In genomic region chr5:16618138-16618897, GRCh38 we compare ENCODE assay signal across 1 cellular context.
TF ChIP-seq lines count a peak whose summit lies in the region.

No MANE protein-coding gene starts in this region.

TF ChIP-seq in HEK293, 187 proteins besides CTCF, POLR2A, EP300 and RAD21 (continued from another document and continues in another):
- TF ChIP-seq ZIC2 (tag by site-specific recombination; IDR thresholded peaks at IDR 0.05) (peak; percentile 91), ZNF549 (tag by site-specific recombination; IDR thresholded peaks at IDR 0.05) (no peak), AEBP2 (tag by site-specific recombination; IDR thresholded peaks at IDR 0.05; ENCODE audit: borderline replicate concordance) (no peak), ZNF354C (tag by site-specific recombination; IDR thresholded peaks at IDR 0.05; ENCODE audit: borderline replicate concordance, low read depth) (no peak), ZNF324 (tag by site-specific recombination; IDR thresholded peaks at IDR 0.05) (no peak), MZF1 (tag by site-specific recombination; IDR thresholded peaks at IDR 0.05; ENCODE audit: borderline replicate concordance) (peak; percentile 99; the same call in 1 of the 2 replicates), MEIS1 (CRISPR knock-in tag; IDR thresholded peaks at IDR 0.05; ENCODE audit: borderline replicate concordance) (no peak), ZNF843 (tag by site-specific recombination; IDR thresholded peaks at IDR 0.05) (no peak), ZNF623 (tag by site-specific recombination; IDR thresholded peaks at IDR 0.05) (no peak), ZNF660 (tag by site-specific recombination; IDR thresholded peaks at IDR 0.05) (no peak), ZNF529 (tag by site-specific recombination; IDR thresholded peaks at IDR 0.05; ENCODE audit: insufficient replicate concordance) (no peak), PRDM6 (tag by site-specific recombination; IDR thresholded peaks at IDR 0.05) (no peak), ZNF626 (tag by site-specific recombination; IDR thresholded peaks at IDR 0.05) (no peak), ZNF423 (tag by site-specific recombination; IDR thresholded peaks at IDR 0.05) (peak; percentile 88), ZNF610 (tag by site-specific recombination; IDR thresholded peaks at IDR 0.05; ENCODE audit: borderline replicate concordance) (0 out of 2 replicates have a peak, but pooled peaks have one; percentile 49), ZNF391 (tag by site-specific recombination; IDR thresholded peaks at IDR 0.05; ENCODE audit: borderline replicate concordance, low read depth) (no peak), ZNF704 (tag by site-specific recombination; IDR thresholded peaks at IDR 0.05) (no peak), ZNF148 (tag by site-specific recombination; IDR thresholded peaks at IDR 0.05; ENCODE audit: borderline replicate concordance) (no peak), ZNF510 (tag by site-specific recombination; IDR thresholded peaks at IDR 0.05; ENCODE audit: insufficient replicate concordance) (no peak), ZNF571 (tag by site-specific recombination; IDR thresholded peaks at IDR 0.05) (no peak), ZEB2 (tag by site-specific recombination; IDR thresholded peaks at IDR 0.05) (0 out of 2 replicates have a peak, but pooled peaks have one; percentile 24), ZNF184 (tag by site-specific recombination; IDR thresholded peaks at IDR 0.05) (no peak), TRIM28 (IDR thresholded peaks at IDR 0.05; ENCODE audit: borderline replicate concordance, low read length) (no peak), ZNF18 (tag by site-specific recombination; IDR thresholded peaks at IDR 0.05) (no peak), ZNF266 (tag by site-specific recombination; IDR thresholded peaks at IDR 0.05; ENCODE audit: low read depth) (no peak), OSR2 (tag by site-specific recombination; IDR thresholded peaks at IDR 0.05) (peak; percentile 35; the same call in 1 of the 2 replicates), ZNF114 (tag by site-specific recombination; IDR thresholded peaks at IDR 0.05) (no peak), REPIN1 (tag by site-specific recombination; IDR thresholded peaks at IDR 0.05; ENCODE audit: low read depth) (no peak), IKZF3 (tag by site-specific recombination; IDR thresholded peaks at IDR 0.05) (0 out of 2 replicates have a peak, but pooled peaks have one; percentile 15), KLF1 (tag by site-specific recombination; IDR thresholded peaks at IDR 0.05) (no peak), ZFP3 (tag by site-specific recombination; IDR thresholded peaks at IDR 0.05; ENCODE audit: low read depth) (no peak), ZNF555 (tag by site-specific recombination; conservative IDR thresholded peaks at IDR 0.05) (no peak), ZNF155 (tag by site-specific recombination; IDR thresholded peaks at IDR 0.05) (no peak), ZNF521 (tag by site-specific recombination; IDR thresholded peaks at IDR 0.05) (no peak), HIC1 (tag by site-specific recombination; IDR thresholded peaks at IDR 0.05) (no peak), ZNF366 (tag by site-specific recombination; conservative IDR thresholded peaks at IDR 0.05) (no peak), ZNF404 (tag by site-specific recombination; IDR thresholded peaks at IDR 0.05) (no peak), ZNF561 (tag by site-specific recombination; IDR thresholded peaks at IDR 0.05; ENCODE audit: borderline replicate concordance) (no peak), ZBTB48 (tag by site-specific recombination; IDR thresholded peaks at IDR 0.05) (peak; percentile 34; the same call in 1 of the 2 replicates), ZNF664 (tag by site-specific recombination; IDR thresholded peaks at IDR 0.05) (no peak), ZNF580 (tag by site-specific recombination; IDR thresholded peaks at IDR 0.05) (no peak), WT1 (tag by site-specific recombination; IDR thresholded peaks at IDR 0.05) (peak; percentile 46; the same call in 1 of the 2 replicates), KLF8 (tag by site-specific recombination; IDR thresholded peaks at IDR 0.05) (no peak), ZNF830 (tag by site-specific recombination; IDR thresholded peaks at IDR 0.05; ENCODE audit: low read depth) (no peak), ZNF488 (tag by site-specific recombination; IDR thresholded peaks at IDR 0.05) (no peak), ZNF157 (tag by site-specific recombination; IDR thresholded peaks at IDR 0.05) (no peak), ZBTB17 (tag by site-specific recombination; IDR thresholded peaks at IDR 0.05) (no peak), ZSCAN18 (tag by site-specific recombination; IDR thresholded peaks at IDR 0.05) (no peak), ZNF530 (tag by site-specific recombination; IDR thresholded peaks at IDR 0.05; ENCODE audit: low read depth) (no peak), ZNF76 (tag by site-specific recombination; IDR thresholded peaks at IDR 0.05; ENCODE audit: borderline replicate concordance, low read depth) (no peak), ZNF138 (tag by site-specific recombination; IDR thresholded peaks at IDR 0.05; ENCODE audit: borderline replicate concordance) (no peak), ZNF837 (tag by site-specific recombination; IDR thresholded peaks at IDR 0.05) (no peak), ZNF433 (tag by site-specific recombination; IDR thresholded peaks at IDR 0.05; ENCODE audit: low read depth) (no peak), ZNF692 (tag by site-specific recombination; IDR thresholded peaks at IDR 0.05) (no peak), ZNF19 (tag by site-specific recombination; IDR thresholded peaks at IDR 0.05; ENCODE audit: low read depth) (no peak), ZNF558 (tag by site-specific recombination; IDR thresholded peaks at IDR 0.05) (no peak), ZBTB1 (tag by site-specific recombination; IDR thresholded peaks at IDR 0.05) (no peak), ZNF169 (tag by site-specific recombination; IDR thresholded peaks at IDR 0.05) (no peak), ZNF654 (tag by site-specific recombination; IDR thresholded peaks at IDR 0.05; ENCODE audit: low read depth) (no peak), ZSCAN30 (tag by site-specific recombination; IDR thresholded peaks at IDR 0.05) (no peak), ZNF221 (tag by site-specific recombination; IDR thresholded peaks at IDR 0.05; ENCODE audit: borderline replicate concordance) (no peak)
